Comparison of ENCODE assay signal across 8 cellular contexts in genomic region chr18:79402977-79403722, GRCh38. TPM values are rescaled to one million over a fixed set of nuclear protein-coding genes. Genes with fewer than 3 reads are reported as not detected.
DNase-seq lines count a peak whose midpoint lies in the region; ATAC-seq and TF ChIP-seq lines count a peak whose summit lies in the region.

No MANE protein-coding gene starts in this region.

- TF ChIP-seq CTCF in gastrocnemius medialis (IDR thresholded peaks at IDR 0.05 in 4 of 5, conservative IDR thresholded peaks at IDR 0.05 in 1 of 5): no peak

- ATAC-seq in activated T-cell treated with anti-CD3 and anti-CD28 coated beads, Interleukin-2, amount 50 U/mL, for 4 hours: no peak
- ATAC-seq in gastrocnemius medialis (peak; percentile 19 to 25), HG03378 (IDR thresholded peaks at IDR 0.05; ENCODE audit: unreplicated experiment) (no peak), GM18519 (IDR thresholded peaks at IDR 0.05; ENCODE audit: low FRiP score, unreplicated experiment) (no peak)

- peaks cover 14% of the 10 kb centered on the region for H3K36me3 Mint-ChIP-seq in activated T-cell treated with anti-CD3 and anti-CD28 coated beads, Interleukin-2, amount 50 U/mL, for 4 hours (ENCODE audit: insufficient read depth)

- peaks cover 73% of the 10 kb centered on the region for H3K4me1 Mint-ChIP-seq in activated T-cell treated with anti-CD3 and anti-CD28 coated beads, Interleukin-2, amount 50 U/mL, for 4 hours (ENCODE audit: low read depth)

- H3K27ac ChIP-seq in gastrocnemius medialis: peak overlapping the region; percentile 88 to 99 (median 94)

- intact Hi-C loops in cardiac septum (cut with DNase I) (no loop called here), gastrocnemius medialis (cut with DNase I; ENCODE audit: low total_unique reads) (loop anchor here (2.0 to 10.0 kb wide), 2 partner anchors 36 to 552 kb away; partner anchors contain the start of gene SLC66A2)

- in situ Hi-C loops in gastrocnemius medialis (cut with MboI; ENCODE audit: low sequenced_read_pairs in 4 of 4): loop anchor here in 2 of 4 donors (10.0 kb wide), 1 partner anchor 102 kb away; no protein-coding TSS in a partner anchor

- H3K36me3 ChIP-seq in gastrocnemius medialis: no peaks in the 10 kb centered on the region

- no peaks in the 10 kb centered on the region for H3K9me3 ChIP-seq in gastrocnemius medialis

- H3K9me3 Mint-ChIP-seq in activated T-cell treated with anti-CD3 and anti-CD28 coated beads, Interleukin-2, amount 50 U/mL, for 4 hours: no peaks in the 10 kb centered on the region

- H3K4me3 ChIP-seq in gastrocnemius medialis: peak overlapping the region; percentile 23 to 47 (median 34)

- DNase-seq in DMS79 (lab: John Stamatoyannopoulos, UW): peak; percentile 9
- DNase-seq in DMS79 treated with DMSO at 0.1 percent for 48 hours (lab: John Stamatoyannopoulos, UW): no peak
- DNase-seq in activated T-cell treated with anti-CD3 and anti-CD28 coated beads, Interleukin-2, amount 50 U/mL, for 4 hours: no peak
- DNase-seq in cardiac septum (ENCODE audit: low spot score): peak; percentile 89
- DNase-seq in gastrocnemius medialis: peak in 1 of 2 donors; percentile 72
- no peak for DNase-seq in superior temporal gyrus (ENCODE audit: extremely low spot score)

- TF ChIP-seq POLR2A in gastrocnemius medialis (IDR thresholded peaks at IDR 0.05): peak; percentile 29 to 41

- no peaks in the 10 kb centered on the region for H3K27me3 ChIP-seq in gastrocnemius medialis

- no peaks in the 10 kb centered on the region for H3K27me3 Mint-ChIP-seq in activated T-cell treated with anti-CD3 and anti-CD28 coated beads, Interleukin-2, amount 50 U/mL, for 4 hours (ENCODE audit: low read depth)

- peaks cover 51 to 60% of the 10 kb centered on the region in 2 donors for H3K4me1 ChIP-seq in gastrocnemius medialis

- peak overlapping the region; percentile 85 for H3K4me3 Mint-ChIP-seq in activated T-cell treated with anti-CD3 and anti-CD28 coated beads, Interleukin-2, amount 50 U/mL, for 4 hours

RNA-seq across cellular contexts. Expression of gene NFATC1, which starts 7.4 kb away (rescaled TPM):
- 10 to 100 TPM; 62.7 to 80.8 (median 75.2) TPM for total RNA-seq in activated T-cell treated with anti-CD3 and anti-CD28 coated beads, Interleukin-2, amount 50 U/mL, for 4 hours
- total RNA-seq in cardiac septum: 16.4 TPM
- 10 to 100 TPM in 3 of 4 donors, 1 to 10 TPM in 1; 7.1 to 74.7 (median 28.4) TPM for total RNA-seq in gastrocnemius medialis

Comparison
In these comparisons a context has a peak if more than half of its experiments do, and no peak if none do; other contexts are left out.
1. DNase-seq: peak in DMS79 (single experiment) and cardiac septum (single experiment); none in DMS79 treated with DMSO at 0.1 percent for 48 hours (single experiment), activated T-cell treated with anti-CD3 and anti-CD28 coated beads, Interleukin-2, amount 50 U/mL, for 4 hours (single experiment) and superior temporal gyrus (single experiment).
2. ATAC-seq: peak in gastrocnemius medialis (2 of 2); none in activated T-cell treated with anti-CD3 and anti-CD28 coated beads, Interleukin-2, amount 50 U/mL, for 4 hours (0 of 2), HG03378 (single experiment) and GM18519 (single experiment).